In the genomic region with DNA sequence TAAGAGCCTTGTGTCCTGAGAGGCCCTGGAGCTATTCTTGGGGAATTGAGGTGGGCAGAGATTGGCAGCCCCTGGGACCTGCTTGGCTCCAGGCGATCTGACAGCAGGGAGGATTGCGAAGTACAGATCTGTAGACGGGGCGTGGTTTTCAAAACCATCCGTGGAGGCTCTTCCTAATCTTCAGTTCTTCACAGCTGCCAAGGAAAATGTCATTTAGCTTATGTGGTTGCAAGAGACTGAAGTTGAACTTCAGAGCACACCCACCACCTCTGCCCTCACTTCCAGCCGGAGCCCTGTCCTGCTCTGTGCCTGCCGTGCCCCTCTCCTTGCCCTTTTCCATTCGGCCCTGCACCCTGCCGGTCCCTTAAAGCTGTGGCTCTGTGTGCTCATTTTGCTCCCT, we compare ENCODE assay signal across 1 cellular context.
TF ChIP-seq lines count a peak whose summit lies in the region.

No MANE protein-coding gene starts in this region.

TF ChIP-seq in endothelial cell of umbilical vein, 7 proteins besides CTCF, POLR2A, EP300 and RAD21:
- no peak for TF ChIP-seq MYC (IDR thresholded peaks at IDR 0.05; ENCODE audit: low read depth, low read length)
- no peak for TF ChIP-seq EZH2 (IDR thresholded peaks at IDR 0.05; ENCODE audit: borderline replicate concordance, low read depth, low read length, severe bottlenecking)
- no peak for TF ChIP-seq GATA2 (IDR thresholded peaks at IDR 0.05; ENCODE audit: insufficient read depth, insufficient read length, low read depth, low read length)
- no peak for TF ChIP-seq FOS (IDR thresholded peaks at IDR 0.05; ENCODE audit: borderline replicate concordance, insufficient read depth, low read length)
- TF ChIP-seq POLR2AphosphoS5 (IDR thresholded peaks at IDR 0.05; ENCODE audit: insufficient read depth, low read depth, low read length): no peak
TF ChIP-seq in endothelial cell of umbilical vein: peak in this region for 0.
